ENCODE assay signal across 14 cellular contexts in the genomic region with DNA sequence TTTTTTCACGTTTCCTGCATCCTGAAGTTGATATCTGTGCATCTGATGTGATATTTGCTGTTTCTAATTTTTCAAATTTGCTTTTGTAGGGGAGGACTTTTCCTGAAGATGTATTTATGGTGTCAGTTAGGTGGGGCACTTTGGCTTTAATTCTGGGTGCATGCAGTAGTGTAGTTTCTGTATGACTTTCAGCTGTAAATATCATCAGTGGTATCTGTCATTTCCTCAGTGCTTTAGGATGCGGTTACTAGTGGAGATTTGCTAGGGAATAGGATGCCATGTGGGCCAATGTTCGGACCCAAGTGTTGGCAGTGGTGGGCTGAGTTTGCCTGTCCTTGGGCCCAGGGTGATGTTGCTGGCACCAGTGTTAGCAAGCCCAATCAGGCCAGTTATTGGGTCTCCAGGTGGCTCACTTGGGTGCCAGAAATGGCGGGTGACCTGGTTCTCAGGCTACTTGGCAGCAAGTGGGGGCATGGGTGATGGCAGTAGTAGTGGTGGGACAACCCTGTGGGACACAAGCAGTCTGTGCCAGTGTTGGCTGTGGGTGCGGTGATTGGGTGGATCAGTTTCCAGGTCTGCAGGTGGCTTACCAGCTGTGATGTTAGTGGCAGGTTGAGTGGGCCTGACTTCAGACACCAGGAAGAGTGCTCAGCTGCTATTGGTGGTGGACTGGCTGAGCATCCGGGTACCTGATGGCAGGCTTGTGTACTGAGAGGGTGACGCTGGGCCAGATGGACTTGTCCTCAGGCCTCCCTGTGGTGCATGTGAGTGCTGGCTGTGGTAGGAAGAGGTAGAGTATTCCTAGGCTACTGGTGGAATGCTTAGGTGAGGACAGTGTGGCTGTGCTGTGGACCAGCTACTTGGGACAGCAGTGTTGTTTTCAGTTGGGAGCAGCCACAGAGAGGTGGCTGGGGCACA. TPM values are rescaled to one million over a fixed set of nuclear protein-coding genes. Genes with fewer than 3 reads are reported as not detected.
DNase-seq lines count a peak whose midpoint lies in the region; ATAC-seq lines count a peak whose summit lies in the region.
"Had no signal": no experiment of that assay in that cellular context is flagged by ENCODE, and none has a peak within 500 bp of the region (broad histone marks: within the 10 kb centered on the region; RNA-seq: fewer than 3 reads in every experiment).

No MANE protein-coding gene starts in this region.

- H3K27ac ChIP-seq in mesenchymal stem cell (ENCODE audit: low read length, poor library complexity, severe bottlenecking): no peak overlapping the region

- H3K27ac Mint-ChIP-seq in activated CD4-positive, alpha-beta T cell treated with anti-CD3 and anti-CD28 coated beads, Interleukin-2, amount 10 ng/mL, durations not matched to agents 24 days and 14 days: peak overlapping the region; percentile 71
- peak overlapping the region; percentile 71 to 88 for H3K27ac Mint-ChIP-seq in activated naive CD4-positive, alpha-beta T cell treated with anti-CD3 and anti-CD28 coated beads, Interleukin-2, amount 50 U/mL, for 72 hours
- H3K27ac Mint-ChIP-seq in stimulated activated naive B cell treated with anti-CD40 and anti-IgM and Interleukin-4, amounts not matched to agents 10 μg/mL and 1 μg/mL and 100 μg/mL, for 72 hours: peak overlapping the region; percentile 75

- no peak overlapping the region for H3K4me2 ChIP-seq in mesenchymal stem cell (ENCODE audit: low read length, poor library complexity, severe bottlenecking)

- H3K4me3 Mint-ChIP-seq in activated CD4-positive, alpha-beta T cell treated with anti-CD3 and anti-CD28 coated beads, Interleukin-2, amount 10 ng/mL, durations not matched to agents 24 days and 14 days: peak overlapping the region; percentile 62
- H3K4me3 Mint-ChIP-seq in stimulated activated naive B cell treated with anti-CD40 and anti-IgM and Interleukin-4, amounts not matched to agents 10 μg/mL and 1 μg/mL and 100 μg/mL, for 72 hours: no peak overlapping the region

- H4K8ac ChIP-seq in mesenchymal stem cell (ENCODE audit: low read length): no peak overlapping the region

- DNase-seq in activated CD4-positive, alpha-beta T cell treated with anti-CD3 and anti-CD28 coated beads, Interleukin-2, amount 10 ng/mL, durations not matched to agents 24 days and 14 days: peak; percentile 59
- DNase-seq in activated CD4-positive, alpha-beta T cell treated with anti-CD3 and anti-CD28 coated beads, Interleukin-2, amount 50 U/mL, for 48 hours: no peak
- no peak for DNase-seq in activated naive CD4-positive, alpha-beta T cell treated with anti-CD3 and anti-CD28 coated beads, Interleukin-2, amount 50 U/mL, for 72 hours (ENCODE audit: low spot score in 2 of 2)
- DNase-seq in mesenchymal stem cell (no peak), NCI-H446 treated with DMSO at 0.1 percent for 48 hours (lab: John Stamatoyannopoulos, UW) (no peak), MG63 (no peak), RKO (ENCODE audit: low spot score) (no peak)
- DNase-seq in stimulated activated naive B cell treated with anti-CD40 and anti-IgM and Interleukin-4, amounts not matched to agents 10 μg/mL and 1 μg/mL and 100 μg/mL, for 72 hours: no peak
- DNase-seq: 8988T, mammary epithelial cell, nucleus accumbens, RPMI8226, T-cell had no signal

- no peak overlapping the region for H3K14ac ChIP-seq in mesenchymal stem cell (ENCODE audit: low read length in 2 of 2)

- peak; percentile 24 to 69 for ATAC-seq in activated naive CD4-positive, alpha-beta T cell treated with anti-CD3 and anti-CD28 coated beads, Interleukin-2, amount 50 U/mL, for 72 hours
- ATAC-seq in stimulated activated naive B cell treated with anti-CD40 and anti-IgM and Interleukin-4, amounts not matched to agents 10 μg/mL and 1 μg/mL and 100 μg/mL, for 72 hours (replicated peaks): no peak
- ATAC-seq: HepG2 had no signal

- H3K4me1 ChIP-seq in mesenchymal stem cell (ENCODE audit: control insufficient read depth, insufficient read depth, low read depth, low read length): no peaks in the 10 kb centered on the region

- H3K79me1 ChIP-seq in mesenchymal stem cell (replicated peaks; ENCODE audit: low read length, poor library complexity, severe bottlenecking): peaks cover 5% of the 10 kb centered on the region

- WGBS in mesenchymal stem cell: 71% methylated on average over 7 of the region's 7 CpGs

- no peak overlapping the region for H2BK15ac ChIP-seq in mesenchymal stem cell (ENCODE audit: low read depth, poor library complexity, severe bottlenecking)

- H3K27me3 ChIP-seq in mesenchymal stem cell (ENCODE audit: control insufficient read depth in 1 of 2, insufficient read depth in 1 of 2, low read length in 2 of 2) (no peaks in the 10 kb centered on the region), MG63 (no peaks in the 10 kb centered on the region)

- H2AFZ ChIP-seq in mesenchymal stem cell (ENCODE audit: low read depth, low read length): no peak overlapping the region

- H2BK5ac ChIP-seq in mesenchymal stem cell (ENCODE audit: low read depth, low read length, poor library complexity, severe bottlenecking): no peak overlapping the region

- H3K9me3 ChIP-seq in mesenchymal stem cell (ENCODE audit: control insufficient read depth, low read length): peaks cover 20% of the 10 kb centered on the region
- peaks cover 19% of the 10 kb centered on the region for H3K9me3 ChIP-seq in MG63

- peaks cover 94% of the 10 kb centered on the region for H3K36me3 Mint-ChIP-seq in activated CD4-positive, alpha-beta T cell treated with anti-CD3 and anti-CD28 coated beads, Interleukin-2, amount 10 ng/mL, durations not matched to agents 24 days and 14 days (ENCODE audit: low read depth)
- peaks cover 88 to 91% of the 10 kb centered on the region in 2 donors for H3K36me3 Mint-ChIP-seq in activated naive CD4-positive, alpha-beta T cell treated with anti-CD3 and anti-CD28 coated beads, Interleukin-2, amount 50 U/mL, for 72 hours
- H3K36me3 Mint-ChIP-seq in stimulated activated naive B cell treated with anti-CD40 and anti-IgM and Interleukin-4, amounts not matched to agents 10 μg/mL and 1 μg/mL and 100 μg/mL, for 72 hours: peaks cover 81 to 94% of the 10 kb centered on the region in 2 donors

- no peak overlapping the region for H3K4ac ChIP-seq in mesenchymal stem cell (ENCODE audit: low read depth in 1 of 2, low read length in 2 of 2)

- no peak overlapping the region for H2BK120ac ChIP-seq in mesenchymal stem cell (ENCODE audit: low read depth, low read length)

- peaks cover 75% of the 10 kb centered on the region for H3K4me1 Mint-ChIP-seq in activated CD4-positive, alpha-beta T cell treated with anti-CD3 and anti-CD28 coated beads, Interleukin-2, amount 10 ng/mL, durations not matched to agents 24 days and 14 days
- H3K4me1 Mint-ChIP-seq in stimulated activated naive B cell treated with anti-CD40 and anti-IgM and Interleukin-4, amounts not matched to agents 10 μg/mL and 1 μg/mL and 100 μg/mL, for 72 hours: peaks cover 62 to 88% of the 10 kb centered on the region in 2 donors

- H3K18ac ChIP-seq in mesenchymal stem cell (ENCODE audit: low read depth in 1 of 2, low read length in 2 of 2): no peak overlapping the region

- no peak overlapping the region for H2BK12ac ChIP-seq in mesenchymal stem cell (ENCODE audit: low read length in 2 of 2)

- no peak overlapping the region for H2AK5ac ChIP-seq in mesenchymal stem cell (ENCODE audit: low read length, severe bottlenecking)

- intact Hi-C loops in activated CD4-positive, alpha-beta T cell treated with anti-CD3 and anti-CD28 coated beads, Interleukin-2, amount 10 ng/mL, durations not matched to agents 24 days and 14 days (cut with micrococcal nuclease): loop anchor here (1.0 to 2.0 kb wide), 2 partner anchors 10 to 13 kb away; no protein-coding TSS in a partner anchor

- no peak overlapping the region for H3K23ac ChIP-seq in mesenchymal stem cell (ENCODE audit: low read length in 2 of 2)

- peak overlapping the region; percentile 7 for H4K91ac ChIP-seq in mesenchymal stem cell (ENCODE audit: low read length)

- H3K9ac ChIP-seq in mesenchymal stem cell (ENCODE audit: low read length): no peak overlapping the region

- no peaks in the 10 kb centered on the region for H3K27me3 Mint-ChIP-seq in activated CD4-positive, alpha-beta T cell treated with anti-CD3 and anti-CD28 coated beads, Interleukin-2, amount 10 ng/mL, durations not matched to agents 24 days and 14 days
- no peaks in the 10 kb centered on the region for H3K27me3 Mint-ChIP-seq in stimulated activated naive B cell treated with anti-CD40 and anti-IgM and Interleukin-4, amounts not matched to agents 10 μg/mL and 1 μg/mL and 100 μg/mL, for 72 hours
- H3K27me3 Mint-ChIP-seq: T-cell had no signal

- H3K4me3 ChIP-seq in mesenchymal stem cell (ENCODE audit: insufficient read depth in 1 of 2, low read depth in 1 of 2, low read length in 2 of 2) (no peak overlapping the region), MG63 (no peak overlapping the region)

- H3K36me3 ChIP-seq in mesenchymal stem cell (ENCODE audit: control insufficient read depth in 1 of 2, insufficient read depth in 2 of 2, low read depth in 1 of 2, low read length in 2 of 2) (peaks cover 6 to 57% of the 10 kb centered on the region in 2 experiments), MG63 (peaks cover 97% of the 10 kb centered on the region)

- peaks cover 25% of the 10 kb centered on the region for H3K9me3 Mint-ChIP-seq in activated CD4-positive, alpha-beta T cell treated with anti-CD3 and anti-CD28 coated beads, Interleukin-2, amount 10 ng/mL, durations not matched to agents 24 days and 14 days
- peaks cover 2 to 28% of the 10 kb centered on the region in 2 donors for H3K9me3 Mint-ChIP-seq in activated naive CD4-positive, alpha-beta T cell treated with anti-CD3 and anti-CD28 coated beads, Interleukin-2, amount 50 U/mL, for 72 hours
- H3K9me3 Mint-ChIP-seq in stimulated activated naive B cell treated with anti-CD40 and anti-IgM and Interleukin-4, amounts not matched to agents 10 μg/mL and 1 μg/mL and 100 μg/mL, for 72 hours: peaks cover 13 to 16% of the 10 kb centered on the region in 2 donors

RNA-seq across cellular contexts. Expression of gene CD55, which starts 24.4 kb away (rescaled TPM):
- 133 and 142 TPM in 2 replicates for total RNA-seq in activated CD4-positive, alpha-beta T cell treated with anti-CD3 and anti-CD28 coated beads, Interleukin-2, amount 10 ng/mL, durations not matched to agents 24 days and 14 days
- total RNA-seq in activated naive CD4-positive, alpha-beta T cell treated with anti-CD3 and anti-CD28 coated beads, Interleukin-2, amount 50 U/mL, for 72 hours: 100 to 1,000 TPM in 1 of 2 donors, 10 to 100 TPM in 1; 55.1 to 141 TPM
- 11.8 TPM for polyA plus RNA-seq in mesenchymal stem cell (2013, experiment 1 of 2)
- polyA plus RNA-seq in mesenchymal stem cell (2013, experiment 2 of 2): 12.3 TPM
- total RNA-seq in MG63 (2014; rRNA removed; shearing (Covaris generic); ENCODE audit: low replicate concordance): 133 and 252 TPM in 2 replicates

Comparison
In these comparisons a context has a peak if more than half of its experiments do, and no peak if none do; other contexts are left out.
1. ATAC-seq: peak in activated naive CD4-positive, alpha-beta T cell treated with anti-CD3 and anti-CD28 coated beads, Interleukin-2, amount 50 U/mL, for 72 hours (2 of 2); none in stimulated activated naive B cell treated with anti-CD40 and anti-IgM and Interleukin-4, amounts not matched to agents 10 μg/mL and 1 μg/mL and 100 μg/mL, for 72 hours (0 of 2).
2. Peak in every context shown above with its lines, with median percentiles within 50 percentile points of each other: H3K27ac Mint-ChIP-seq.